In genomic region chr14:32006267-32007110, GRCh38 we compare ENCODE assay signal across 13 cellular contexts.
A peak's percentile ranks its signal among the peaks of the same experiment; 100 is the strongest.
DNase-seq lines count a peak whose midpoint lies in the region; ATAC-seq, FAIRE-seq and TF ChIP-seq lines count a peak whose summit lies in the region.
"Had no signal": no experiment of that assay in that cellular context is flagged by ENCODE, and none has a peak within 500 bp of the region (broad histone marks: within the 10 kb centered on the region; RNA-seq: fewer than 3 reads in every experiment).

No MANE protein-coding gene starts in this region.

- peak; percentile 40 for DNase-seq in ELR (ENCODE audit: low read depth)
- DNase-seq in NCI-H69 (lab: John Stamatoyannopoulos, UW), result peak; percentile 34
- no peak for DNase-seq in endothelial cell of umbilical vein (ENCODE audit: low read depth, low spot score)
- DNase-seq in psoas muscle, result no peak
- DNase-seq in T-helper 2 cell, result no peak
- no peak for DNase-seq in 8988T
- DNase-seq in ovary, result no peak
- DNase-seq: activated CD4-positive, alpha-beta T cell treated with anti-CD3 and anti-CD28 coated beads, Interleukin-2, amount 50 U/mL, for 1 hour; activated gamma-delta T cell treated with Interleukin-2 at 50 U/mL for 16 hours; gastrocnemius medialis; KG1; sigmoid colon had no signal

- H3K27ac ChIP-seq in endothelial cell of umbilical vein (ENCODE audit: insufficient read depth, low read depth, low read length) (no peak overlapping the region), psoas muscle (peak overlapping the region; percentile 63), ovary (no peak overlapping the region)
- H3K27ac ChIP-seq: sigmoid colon had no signal

- H3K36me3 ChIP-seq in endothelial cell of umbilical vein (ENCODE audit: control insufficient read depth in 2 of 2, extremely low read depth in 1 of 2, insufficient read depth in 2 of 2, low read length in 2 of 2), result no peaks in the 10 kb centered on the region
- H3K36me3 ChIP-seq in psoas muscle (ENCODE audit: insufficient read depth in 1 of 2, low read depth in 1 of 2), result no peaks in the 10 kb centered on the region
- H3K36me3 ChIP-seq in ovary, result no peaks in the 10 kb centered on the region
- H3K36me3 ChIP-seq: gastrocnemius medialis, sigmoid colon had no signal

- BruUV-seq in endothelial cell of umbilical vein (replicated peaks; lab: Mats Ljungman, UMichigan), result no TSS peak

- no peak overlapping the region for H3K4me2 ChIP-seq in endothelial cell of umbilical vein (ENCODE audit: insufficient read depth, low read length)

- TF ChIP-seq CTCF in endothelial cell of umbilical vein (IDR thresholded peaks at IDR 0.05; ENCODE audit: extremely low read depth in 1 of 2, insufficient read depth in 1 of 2, low read depth in 1 of 2, low read length in 2 of 2) (no peak), psoas muscle (IDR thresholded peaks at IDR 0.05) (no peak), ovary (IDR thresholded peaks at IDR 0.05) (no peak)

- H3K79me2 ChIP-seq in endothelial cell of umbilical vein (ENCODE audit: control insufficient read depth, insufficient read depth, low read length), result no peaks in the 10 kb centered on the region

- no peaks in the 10 kb centered on the region for H4K20me1 ChIP-seq in endothelial cell of umbilical vein (replicated peaks; ENCODE audit: control insufficient read depth, extremely low read depth, insufficient read depth, low read length)

- no peak overlapping the region for H3K9ac ChIP-seq in endothelial cell of umbilical vein (replicated peaks; ENCODE audit: extremely low read depth, insufficient read depth, low read length)

- dilution Hi-C loops in endothelial cell of umbilical vein (cut with MboI; ENCODE audit: extremely low pct_ligation_motif_present, low sequenced_read_pairs), result no loop called here

- H2AFZ ChIP-seq in endothelial cell of umbilical vein (ENCODE audit: low read depth, low read length), result peak overlapping the region; percentile 38

- peak; percentile 50 for FAIRE-seq in endothelial cell of umbilical vein (lab: Jason Lieb, UNC)
- FAIRE-seq: colon had no signal

- peaks cover 6% of the 10 kb centered on the region for H3K4me1 ChIP-seq in endothelial cell of umbilical vein (ENCODE audit: control insufficient read depth, extremely low read depth, insufficient read depth, low read length)
- peaks cover 24% of the 10 kb centered on the region for H3K4me1 ChIP-seq in psoas muscle
- no peaks in the 10 kb centered on the region for H3K4me1 ChIP-seq in ovary (ENCODE audit: insufficient read depth)
- H3K4me1 ChIP-seq: sigmoid colon had no signal

- TF ChIP-seq EP300 in ovary (IDR thresholded peaks at IDR 0.05), result no peak

- intact Hi-C loops in endothelial cell of umbilical vein (cut with micrococcal nuclease) (no loop called here), psoas muscle (cut with DNase I) (no loop called here), ovary (cut with DNase I) (no loop called here)

- POLR2A ChIA-PET in endothelial cell of umbilical vein (lab: Charles Lee), result interaction anchor here (0.6 kb wide), 1 partner anchor 103 kb away, joined by 3 read pairs; no protein-coding TSS in a partner anchor

- CTCF ChIA-PET in endothelial cell of umbilical vein (lab: Charles Lee), result interaction anchor here (1.2 to 1.4 kb wide), 2 partner anchors 10 to 60 kb away, joined by 3 read pairs; no protein-coding TSS in a partner anchor

- TF ChIP-seq POLR2A in endothelial cell of umbilical vein (IDR thresholded peaks at IDR 0.05; ENCODE audit: low read depth, low read length) (no peak), ovary (IDR thresholded peaks at IDR 0.05) (no peak)

- no peak overlapping the region for H3K4me3 ChIP-seq in endothelial cell of umbilical vein (replicated peaks in 1 of 3; ENCODE audit: insufficient read depth in 1 of 3, low read depth in 1 of 3, low read length in 3 of 3)
- no peak overlapping the region for H3K4me3 ChIP-seq in psoas muscle
- no peak overlapping the region for H3K4me3 ChIP-seq in ovary
- H3K4me3 ChIP-seq: gastrocnemius medialis, sigmoid colon had no signal

- WGBS in psoas muscle, 3 donors, result 65 to 76% (median 66%) methylated on average over 14 of the region's 14 CpGs
- 41 to 61% (median 45%) methylated on average over 14 of the region's 14 CpGs for WGBS in ovary, 3 donors

- H3K27me3 ChIP-seq in endothelial cell of umbilical vein (ENCODE audit: control insufficient read depth in 2 of 2, insufficient read depth in 2 of 2, low read length in 2 of 2) (peaks cover 0 to 2% of the 10 kb centered on the region in 2 experiments), psoas muscle (ENCODE audit: insufficient read depth in 3 of 3, low read length in 2 of 3) (no peaks in the 10 kb centered on the region), ovary (no peaks in the 10 kb centered on the region)
- H3K27me3 ChIP-seq: gastrocnemius medialis, sigmoid colon had no signal

- ATAC-seq in psoas muscle, result peak; percentile 25 to 69 (median 55)
- ATAC-seq: gastrocnemius medialis had no signal

- H3K9me3 ChIP-seq in endothelial cell of umbilical vein (replicated peaks; ENCODE audit: control insufficient read depth, insufficient read depth, low read length) (no peaks in the 10 kb centered on the region), psoas muscle (no peaks in the 10 kb centered on the region), ovary (no peaks in the 10 kb centered on the region)
- H3K9me3 ChIP-seq: gastrocnemius medialis, sigmoid colon had no signal

- H3K9me1 ChIP-seq in endothelial cell of umbilical vein (replicated peaks; ENCODE audit: control insufficient read depth, extremely low read depth, insufficient read depth, low read length), result no peaks in the 10 kb centered on the region

TF ChIP-seq in endothelial cell of umbilical vein, 7 proteins besides CTCF, POLR2A, EP300 and RAD21:
- TF ChIP-seq JUN (IDR thresholded peaks at IDR 0.05; ENCODE audit: borderline replicate concordance, insufficient read depth, insufficient read length, low read depth) (no peak), GATA2 (IDR thresholded peaks at IDR 0.05; ENCODE audit: insufficient read depth, insufficient read length, low read depth, low read length) (peak; percentile 48), FOS (IDR thresholded peaks at IDR 0.05; ENCODE audit: borderline replicate concordance, insufficient read depth, low read length) (peak; percentile 34), EZH2 (IDR thresholded peaks at IDR 0.05; ENCODE audit: borderline replicate concordance, low read depth, low read length, severe bottlenecking) (no peak)

Comparison
In these comparisons a context has a peak if more than half of its experiments do, and no peak if none do; other contexts are left out.
1. DNase-seq: peak in ELR (single experiment) and NCI-H69 (single experiment); none in endothelial cell of umbilical vein (single experiment), psoas muscle (0 of 2), T-helper 2 cell (0 of 5), 8988T (single experiment) and ovary (0 of 5).